11 cellular contexts compared by ENCODE assay signal in genomic region chr10:56633876-56634452, GRCh38.
A peak's percentile ranks its signal among the peaks of the same experiment; 100 is the strongest.
DNase-seq lines count a peak whose midpoint lies in the region; ATAC-seq and FAIRE-seq lines count a peak whose summit lies in the region.
"Had no signal": no experiment of that assay in that cellular context is flagged by ENCODE, and none has a peak within 500 bp of the region (broad histone marks: within the 10 kb centered on the region; RNA-seq: fewer than 3 reads in every experiment).

No MANE protein-coding gene starts in this region.

- FAIRE-seq in frontal cortex (lab: Jason Lieb, UNC), result no peak
- FAIRE-seq: K562 had no signal

- peak; percentile 97 for ATAC-seq in GM18868 (IDR thresholded peaks at IDR 0.05; ENCODE audit: unreplicated experiment)
- ATAC-seq in GM21825 (IDR thresholded peaks at IDR 0.05; ENCODE audit: unreplicated experiment), result peak; percentile 99
- ATAC-seq in HG03457 (IDR thresholded peaks at IDR 0.05; ENCODE audit: unreplicated experiment), result peak; percentile 94
- ATAC-seq: K562, left lung had no signal

- DNase-seq in RPMI8226 (peak; percentile 71), NCI-H2081 treated with DMSO at 0.1 percent for 48 hours (lab: John Stamatoyannopoulos, UW) (no peak), D341Med (ENCODE audit: low spot score) (no peak), SW 1271 (lab: John Stamatoyannopoulos, UW) (no peak), frontal cortex (ENCODE audit: low spot score in 2 of 2) (no peak)
- DNase-seq: left lung, sigmoid colon had no signal
